8 cellular contexts compared by ENCODE assay signal in genomic region chr5:43037929-43038510, GRCh38. TPM values are rescaled to one million over a fixed set of nuclear protein-coding genes. Genes with fewer than 3 reads are reported as not detected.
DNase-seq lines count a peak whose midpoint lies in the region; ATAC-seq and TF ChIP-seq lines count a peak whose summit lies in the region.

No MANE protein-coding gene starts in this region.

- no peaks in the 10 kb centered on the region for H3K9me3 Mint-ChIP-seq in osteocyte (ENCODE audit: unreplicated experiment)

- H3K27me3 ChIP-seq in BLaER1 = no peaks in the 10 kb centered on the region
- H3K27me3 ChIP-seq in effector memory CD4-positive, alpha-beta T cell (replicated peaks; ENCODE audit: control insufficient read depth, insufficient read depth, low read length, poor library complexity, severe bottlenecking) = no peaks in the 10 kb centered on the region
- peaks cover 0 to 33% of the 10 kb centered on the region in 2 donors for H3K27me3 ChIP-seq in body of pancreas
- no peaks in the 10 kb centered on the region for H3K27me3 ChIP-seq in testis

- H3K36me3 ChIP-seq in BLaER1 (no peaks in the 10 kb centered on the region), body of pancreas (replicated peaks in 1 of 2; ENCODE audit: insufficient read depth in 1 of 2, low read depth in 2 of 2) (no peaks in the 10 kb centered on the region), testis (ENCODE audit: low read depth, missing control alignments) (no peaks in the 10 kb centered on the region)
- H3K36me3 ChIP-seq in effector memory CD4-positive, alpha-beta T cell (ENCODE audit: control insufficient read depth, insufficient read depth, low read length) = no peaks in the 10 kb centered on the region

- H3K36me3 Mint-ChIP-seq in osteocyte (ENCODE audit: unreplicated experiment) = no peaks in the 10 kb centered on the region

- H3K9ac ChIP-seq in BLaER1 = peak overlapping the region; percentile 74

- H3K4me3 Mint-ChIP-seq in osteocyte (ENCODE audit: unreplicated experiment) = peak overlapping the region; percentile 85

- H4K20me1 ChIP-seq in BLaER1 = no peaks in the 10 kb centered on the region; the same call in 1 of the 2 replicates

- H3K27ac Mint-ChIP-seq in osteocyte (ENCODE audit: unreplicated experiment) = peak overlapping the region; percentile 99

- no peak for TF ChIP-seq POLR2A in body of pancreas (IDR thresholded peaks at IDR 0.05)
- no peak for TF ChIP-seq POLR2A in testis (IDR thresholded peaks at IDR 0.05)

- ATAC-seq in GM21423 (IDR thresholded peaks at IDR 0.05; ENCODE audit: unreplicated experiment) = peak; percentile 24
- no peak for ATAC-seq in body of pancreas

- H3K4me3 ChIP-seq in BLaER1 (peak overlapping the region; percentile 75), body of pancreas (no peak overlapping the region), testis (peak overlapping the region in 1 of 2 donors; percentile 34)
- H3K4me3 ChIP-seq in effector memory CD4-positive, alpha-beta T cell (ENCODE audit: insufficient read depth, low read depth, low read length, poor library complexity, severe bottlenecking) = peak overlapping the region; percentile 71

- intact Hi-C loops in body of pancreas (cut with DNase I) (no loop called here), testis (cut with DNase I; ENCODE audit: low total_unique reads) (no loop called here)

- H3K4me2 ChIP-seq in BLaER1 = peak overlapping the region; percentile 97

- no peak for TF ChIP-seq CTCF in osteocyte (IDR thresholded peaks at IDR 0.05)
- no peak for TF ChIP-seq CTCF in body of pancreas (IDR thresholded peaks at IDR 0.05)
- TF ChIP-seq CTCF in testis (IDR thresholded peaks at IDR 0.05) = no peak

- 23 to 34% methylated on average over 21 of the region's 21 CpGs for WGBS in body of pancreas, 2 donors
- WGBS in testis, 2 donors = 29 to 39% methylated on average over 21 of the region's 21 CpGs

- peaks cover 3% of the 10 kb centered on the region; the same call in 1 of the 2 replicates for H3K9me3 ChIP-seq in BLaER1
- H3K9me3 ChIP-seq in effector memory CD4-positive, alpha-beta T cell (ENCODE audit: control insufficient read depth, low read length) = no peaks in the 10 kb centered on the region
- H3K9me3 ChIP-seq in body of pancreas = no peaks in the 10 kb centered on the region
- H3K9me3 ChIP-seq in testis = no peaks in the 10 kb centered on the region

- H3K27me3 Mint-ChIP-seq in osteocyte (ENCODE audit: unreplicated experiment) = no peaks in the 10 kb centered on the region

- H3K27ac ChIP-seq in BLaER1 (peak overlapping the region; percentile 67), body of pancreas (peak overlapping the region in 2 of 4 donors; percentile 2 to 42), testis (no peak overlapping the region)
- peak overlapping the region; percentile 97 for H3K27ac ChIP-seq in effector memory CD4-positive, alpha-beta T cell (ENCODE audit: insufficient read depth, low read length, poor library complexity, severe bottlenecking)

- H3K4me1 ChIP-seq in BLaER1 = peaks cover 53% of the 10 kb centered on the region
- peaks cover 16% of the 10 kb centered on the region for H3K4me1 ChIP-seq in effector memory CD4-positive, alpha-beta T cell (ENCODE audit: control insufficient read depth, insufficient read depth, low read length, poor library complexity, severe bottlenecking)
- peaks cover 22% of the 10 kb centered on the region for H3K4me1 ChIP-seq in body of pancreas
- H3K4me1 ChIP-seq in testis = peaks cover 4% of the 10 kb centered on the region

- DNase-seq in SIG-M5 treated with dmso at 0.1 percent for 504 hours (lab: John Stamatoyannopoulos, UW; ENCODE audit: unreplicated experiment) (peak; percentile 59), osteocyte (ENCODE audit: extremely low spot score, unreplicated experiment) (no peak), body of pancreas (no peak), testis (no peak), NCI-H524 treated with DMSO at 0.1 percent for 48 hours (lab: John Stamatoyannopoulos, UW) (no peak)
- DNase-seq in effector memory CD4-positive, alpha-beta T cell = peak in 2 of 3 donors; percentile 24 to 33

- peaks cover 39% of the 10 kb centered on the region for H3K4me1 Mint-ChIP-seq in osteocyte (ENCODE audit: unreplicated experiment)

RNA-seq across cellular contexts. Expression of gene ANXA2R, which starts 2.1 kb away (rescaled TPM):
- total RNA-seq in osteocyte (5.2 and 5.3 TPM in 2 replicates), body of pancreas (1 to 10 TPM in 1 of 2 donors, under 1 TPM in 1; 0.99 to 1.3 TPM), testis (10 to 100 TPM in 1 of 2 donors, 1 to 10 TPM in 1; 5.1 to 10.2 TPM)
- polyA plus RNA-seq in testis (ENCODE audit: insufficient read depth, low read depth, low replicate concordance) = 1.6 TPM

Comparison
In these comparisons a context has a peak if more than half of its experiments do, and no peak if none do; other contexts are left out.
1. H3K27ac ChIP-seq: peak in BLaER1 (single experiment) and effector memory CD4-positive, alpha-beta T cell (single experiment); none in testis (0 of 2).
2. H3K4me3 ChIP-seq: peak in BLaER1 (single experiment) and effector memory CD4-positive, alpha-beta T cell (single experiment); none in body of pancreas (0 of 2).
3. DNase-seq: peak in SIG-M5 treated with dmso at 0.1 percent for 504 hours (single experiment) and effector memory CD4-positive, alpha-beta T cell (2 of 3); none in osteocyte (single experiment), body of pancreas (0 of 4), testis (single experiment) and NCI-H524 treated with DMSO at 0.1 percent for 48 hours (single experiment).